17 cellular contexts compared by ENCODE assay signal in the genomic region with DNA sequence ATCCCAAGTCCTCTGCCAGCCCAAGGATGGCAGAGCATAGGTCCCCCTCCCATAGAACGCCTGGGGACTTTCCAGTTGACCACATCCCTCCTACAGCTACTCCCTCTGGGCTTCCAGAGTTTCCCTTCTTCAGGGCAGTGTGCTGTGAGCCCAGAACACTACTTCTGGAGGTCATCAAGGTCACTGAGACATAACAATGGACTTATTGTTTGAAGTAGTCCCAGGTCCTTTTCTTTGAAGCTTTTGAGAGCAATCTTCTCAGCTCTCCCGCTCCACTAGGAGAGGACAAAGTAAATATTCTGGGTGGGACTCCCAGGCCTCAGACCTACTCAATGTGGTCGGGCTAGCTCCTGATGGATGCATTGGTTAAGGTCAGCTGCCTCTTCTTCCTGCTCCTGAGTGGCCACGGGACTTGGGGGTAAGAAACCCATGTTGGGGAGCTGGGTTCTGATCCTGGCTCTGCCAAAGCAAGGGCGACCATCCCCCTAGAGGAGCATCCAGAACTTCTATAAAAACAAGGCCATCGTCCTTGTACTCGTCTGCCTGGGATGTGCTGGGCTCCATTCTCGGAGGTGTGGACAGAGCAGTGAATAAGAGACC.
"Had no signal": no experiment of that assay in that cellular context is flagged by ENCODE, and none has a peak within 500 bp of the region (broad histone marks: within the 10 kb centered on the region; RNA-seq: fewer than 3 reads in every experiment).

No MANE protein-coding gene starts in this region.

- H3K4me3 ChIP-seq: breast epithelium, coronary artery, gastroesophageal sphincter, heart left ventricle, mucosa of descending colon had no signal

- H3K9me3 ChIP-seq: breast epithelium, gastroesophageal sphincter, heart left ventricle, mucosa of descending colon, neutrophil had no signal

- H3K4me1 ChIP-seq: breast epithelium had no signal

- H3K9me3 Mint-ChIP-seq: activated CD4-positive, alpha-beta T cell treated with anti-CD3 and anti-CD28 coated beads, Interleukin-2, amount 10 ng/mL, durations not matched to agents 24 days and 14 days; activated T-cell treated with anti-CD3 and anti-CD28 coated beads, Interleukin-2, amount 50 U/mL, for 72 hours; naive B cell; stimulated activated naive CD8-positive, alpha-beta T cell treated with anti-CD3 and anti-CD28 coated beads, Interleukin-15, amount 100 ng/mL, for 72 hours had no signal

- ATAC-seq: activated T-cell treated with anti-CD3 and anti-CD28 coated beads, Interleukin-2, amount 50 U/mL, for 72 hours; esophagus mucosa; gastroesophageal sphincter; mucosa of descending colon; stimulated activated naive CD8-positive, alpha-beta T cell treated with anti-CD3 and anti-CD28 coated beads, Interleukin-15, amount 100 ng/mL, for 72 hours had no signal

- H3K27me3 ChIP-seq: breast epithelium, gastroesophageal sphincter, heart left ventricle, neutrophil had no signal

- H3K27ac ChIP-seq: breast epithelium, coronary artery, gastroesophageal sphincter, neutrophil had no signal

- DNase-seq: activated CD4-positive, alpha-beta T cell treated with anti-CD3 and anti-CD28 coated beads, Interleukin-2, amount 10 ng/mL, durations not matched to agents 24 days and 14 days; activated naive CD4-positive, alpha-beta T cell treated with anti-CD3 and anti-CD28 coated beads, Interleukin-2, amount 50 U/mL, for 16 hours; activated T-cell treated with anti-CD3 and anti-CD28 coated beads, Interleukin-2, amount 50 U/mL, for 72 hours; effector CD4-positive, alpha-beta T cell; heart left ventricle; kidney glomerular epithelial cell; mesenchymal stem cell; mucosa of descending colon; naive B cell; stimulated activated naive CD8-positive, alpha-beta T cell treated with anti-CD3 and anti-CD28 coated beads, Interleukin-15, amount 100 ng/mL, for 72 hours; T1000; trophoblast cell had no signal

- H3K36me3 Mint-ChIP-seq: naive B cell had no signal

- H3K4me1 Mint-ChIP-seq: activated CD4-positive, alpha-beta T cell treated with anti-CD3 and anti-CD28 coated beads, Interleukin-2, amount 10 ng/mL, durations not matched to agents 24 days and 14 days; naive B cell; stimulated activated naive CD8-positive, alpha-beta T cell treated with anti-CD3 and anti-CD28 coated beads, Interleukin-15, amount 100 ng/mL, for 72 hours had no signal

- H3K27ac Mint-ChIP-seq: activated CD4-positive, alpha-beta T cell treated with anti-CD3 and anti-CD28 coated beads, Interleukin-2, amount 10 ng/mL, durations not matched to agents 24 days and 14 days; activated T-cell treated with anti-CD3 and anti-CD28 coated beads, Interleukin-2, amount 50 U/mL, for 72 hours; stimulated activated naive CD8-positive, alpha-beta T cell treated with anti-CD3 and anti-CD28 coated beads, Interleukin-15, amount 100 ng/mL, for 72 hours had no signal

- H3K27me3 Mint-ChIP-seq: naive B cell; stimulated activated naive CD8-positive, alpha-beta T cell treated with anti-CD3 and anti-CD28 coated beads, Interleukin-15, amount 100 ng/mL, for 72 hours had no signal

- H3K36me3 ChIP-seq: breast epithelium, neutrophil had no signal

- H3K4me3 Mint-ChIP-seq: activated CD4-positive, alpha-beta T cell treated with anti-CD3 and anti-CD28 coated beads, Interleukin-2, amount 10 ng/mL, durations not matched to agents 24 days and 14 days; activated T-cell treated with anti-CD3 and anti-CD28 coated beads, Interleukin-2, amount 50 U/mL, for 72 hours; naive B cell; stimulated activated naive CD8-positive, alpha-beta T cell treated with anti-CD3 and anti-CD28 coated beads, Interleukin-15, amount 100 ng/mL, for 72 hours had no signal
